ENCODE assay signal across 1 cellular context in genomic region chr1:26285366-26286063, GRCh38.
A peak's percentile ranks its signal among the peaks of the same experiment; 100 is the strongest.
TF ChIP-seq lines count a peak whose summit lies in the region.

No MANE protein-coding gene starts in this region.

TF ChIP-seq in K562, 482 proteins besides CTCF, POLR2A, EP300 and RAD21 (continued from another document):
- TF ChIP-seq, protein P1, sequence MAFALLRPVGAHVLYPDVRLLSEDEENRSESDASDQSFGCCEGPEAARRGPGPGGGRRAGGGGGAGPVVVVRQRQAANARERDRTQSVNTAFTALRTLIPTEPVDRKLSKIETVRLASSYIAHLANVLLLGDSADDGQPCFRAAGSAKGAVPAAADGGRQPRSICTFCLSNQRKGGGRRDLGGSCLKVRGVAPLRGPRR (CRISPR knock-in tag; IDR thresholded peaks at IDR 0.05) = no peak
- TF ChIP-seq POLR2G (IDR thresholded peaks at IDR 0.05; ENCODE audit: low read depth, low read length) (peak; percentile 54; the same call in 1 of the 2 replicates), FOSL1 (tag; conservative IDR thresholded peaks at IDR 0.05) (no peak), TCF7 (IDR thresholded peaks at IDR 0.05; ENCODE audit: borderline replicate concordance) (no peak), MXD1 (CRISPR knock-in tag; IDR thresholded peaks at IDR 0.05; ENCODE audit: borderline replicate concordance, poor library complexity, severe bottlenecking) (no peak), UBTF (IDR thresholded peaks at IDR 0.05; ENCODE audit: borderline replicate concordance in 1 of 2, low read depth in 2 of 2, low read length in 2 of 2) (no peak), CHD4 (IDR thresholded peaks at IDR 0.05; ENCODE audit: insufficient read depth, insufficient replicate concordance, low read depth, low read length, poor library complexity, severe bottlenecking) (no peak), RBFOX2 (IDR thresholded peaks at IDR 0.05; ENCODE audit: low read depth, low read length) (0 out of 2 replicates have a peak, but pooled peaks have one; percentile 28), ZNF347 (CRISPR knock-in tag; IDR thresholded peaks at IDR 0.05; ENCODE audit: low read depth) (no peak), NFXL1 (CRISPR knock-in tag; IDR thresholded peaks at IDR 0.05) (no peak), FOXJ3 (CRISPR knock-in tag; IDR thresholded peaks at IDR 0.05) (no peak), DDX20 (tag; IDR thresholded peaks at IDR 0.05; ENCODE audit: low read depth) (no peak), REST (CRISPR knock-in tag; IDR thresholded peaks at IDR 0.05; ENCODE audit: low read depth) (no peak), SAFB (IDR thresholded peaks at IDR 0.05; ENCODE audit: borderline replicate concordance, low read depth, low read length) (no peak), PKNOX1 (IDR thresholded peaks at IDR 0.05) (peak; percentile 54)
- TF ChIP-seq, protein P2, sequence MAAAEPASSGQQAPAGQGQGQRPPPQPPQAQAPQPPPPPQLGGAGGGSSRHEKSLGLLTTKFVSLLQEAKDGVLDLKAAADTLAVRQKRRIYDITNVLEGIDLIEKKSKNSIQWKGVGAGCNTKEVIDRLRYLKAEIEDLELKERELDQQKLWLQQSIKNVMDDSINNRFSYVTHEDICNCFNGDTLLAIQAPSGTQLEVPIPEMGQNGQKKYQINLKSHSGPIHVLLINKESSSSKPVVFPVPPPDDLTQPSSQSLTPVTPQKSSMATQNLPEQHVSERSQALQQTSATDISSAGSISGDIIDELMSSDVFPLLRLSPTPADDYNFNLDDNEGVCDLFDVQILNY (CRISPR knock-in tag; IDR thresholded peaks at IDR 0.05) = no peak
- TF ChIP-seq, protein P3, sequence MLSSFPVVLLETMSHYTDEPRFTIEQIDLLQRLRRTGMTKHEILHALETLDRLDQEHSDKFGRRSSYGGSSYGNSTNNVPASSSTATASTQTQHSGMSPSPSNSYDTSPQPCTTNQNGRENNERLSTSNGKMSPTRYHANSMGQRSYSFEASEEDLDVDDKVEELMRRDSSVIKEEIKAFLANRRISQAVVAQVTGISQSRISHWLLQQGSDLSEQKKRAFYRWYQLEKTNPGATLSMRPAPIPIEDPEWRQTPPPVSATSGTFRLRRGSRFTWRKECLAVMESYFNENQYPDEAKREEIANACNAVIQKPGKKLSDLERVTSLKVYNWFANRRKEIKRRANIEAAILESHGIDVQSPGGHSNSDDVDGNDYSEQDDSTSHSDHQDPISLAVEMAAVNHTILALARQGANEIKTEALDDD (IDR thresholded peaks at IDR 0.05) = no peak
- TF ChIP-seq, protein P4, sequence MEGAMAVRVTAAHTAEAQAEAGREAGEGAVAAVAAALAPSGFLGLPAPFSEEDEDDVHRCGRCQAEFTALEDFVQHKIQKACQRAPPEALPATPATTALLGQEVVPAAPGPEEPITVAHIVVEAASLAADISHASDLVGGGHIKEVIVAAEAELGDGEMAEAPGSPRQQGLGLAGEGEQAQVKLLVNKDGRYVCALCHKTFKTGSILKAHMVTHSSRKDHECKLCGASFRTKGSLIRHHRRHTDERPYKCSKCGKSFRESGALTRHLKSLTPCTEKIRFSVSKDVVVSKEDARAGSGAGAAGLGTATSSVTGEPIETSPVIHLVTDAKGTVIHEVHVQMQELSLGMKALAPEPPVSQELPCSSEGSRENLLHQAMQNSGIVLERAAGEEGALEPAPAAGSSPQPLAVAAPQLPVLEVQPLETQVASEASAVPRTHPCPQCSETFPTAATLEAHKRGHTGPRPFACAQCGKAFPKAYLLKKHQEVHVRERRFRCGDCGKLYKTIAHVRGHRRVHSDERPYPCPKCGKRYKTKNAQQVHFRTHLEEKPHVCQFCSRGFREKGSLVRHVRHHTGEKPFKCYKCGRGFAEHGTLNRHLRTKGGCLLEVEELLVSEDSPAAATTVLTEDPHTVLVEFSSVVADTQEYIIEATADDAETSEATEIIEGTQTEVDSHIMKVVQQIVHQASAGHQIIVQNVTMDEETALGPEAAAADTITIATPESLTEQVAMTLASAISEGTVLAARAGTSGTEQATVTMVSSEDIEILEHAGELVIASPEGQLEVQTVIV (CRISPR knock-in tag; IDR thresholded peaks at IDR 0.05; ENCODE audit: borderline replicate concordance) = no peak
